In the genomic region with DNA sequence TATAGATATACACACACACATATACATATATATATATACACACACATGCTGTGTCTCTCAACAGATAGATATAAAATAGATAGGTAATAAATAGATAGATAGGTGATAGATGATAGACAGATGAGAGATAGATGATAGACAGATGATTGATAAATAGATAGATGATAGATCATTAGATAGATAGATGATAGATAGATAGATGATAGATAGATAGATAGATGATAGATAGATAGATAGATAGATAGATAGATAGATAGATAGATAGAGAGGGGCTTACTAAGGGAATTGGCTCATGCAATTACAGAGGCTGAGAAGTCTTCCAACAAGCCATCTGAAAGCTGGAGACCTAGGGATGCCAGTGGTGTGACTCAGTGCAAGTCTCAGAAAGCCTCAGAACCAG, we compare ENCODE assay signal across 40 cellular contexts.
"Had no signal": no experiment of that assay in that cellular context is flagged by ENCODE, and none has a peak within 500 bp of the region (broad histone marks: within the 10 kb centered on the region; RNA-seq: fewer than 3 reads in every experiment).

No MANE protein-coding gene starts in this region.

- H3K27ac ChIP-seq: adrenal gland, ascending aorta, body of pancreas, brain microvascular endothelial cell, breast epithelium, cardiac muscle cell had no signal

- H3K4me1 ChIP-seq: adrenal gland, ascending aorta, body of pancreas, breast epithelium had no signal

- H3K9me3 ChIP-seq: adrenal gland, ascending aorta, body of pancreas, breast epithelium had no signal

- H3K9me3 Mint-ChIP-seq: activated naive CD4-positive, alpha-beta T cell treated with anti-CD3 and anti-CD28 coated beads for 36 hours; activated naive CD4-positive, alpha-beta T cell treated with anti-CD3 and anti-CD28 coated beads, Interleukin-2, amount 10 ng/mL, durations not matched to agents 7 days and 5 days; activated naive CD4-positive, alpha-beta T cell treated with anti-CD3 and anti-CD28 coated beads, Interleukin-2, amount 50 U/mL, for 24 hours; activated naive CD4-positive, alpha-beta T cell treated with anti-CD3 and anti-CD28 coated beads, Interleukin-2, amount 50 U/mL, for 72 hours; activated naive CD8-positive, alpha-beta T cell treated with anti-CD3 and anti-CD28 coated beads for 36 hours; activated naive CD8-positive, alpha-beta T cell treated with anti-CD3 and anti-CD28 coated beads, Interleukin-2, amount 10 ng/mL, durations not matched to agents 7 days and 5 days; activated naive CD8-positive, alpha-beta T cell treated with anti-CD3 and anti-CD28 coated beads, Interleukin-2, amount 50 U/mL, for 24 hours; activated T-cell treated with anti-CD3 and anti-CD28 coated beads, Interleukin-2, amount 50 U/mL, for 24 hours; activated T-cell treated with anti-CD3 and anti-CD28 coated beads, Interleukin-2, amount 50 U/mL, for 4 hours; activated T-cell treated with anti-CD3 and anti-CD28 coated beads, Interleukin-2, amount 50 U/mL, for 72 hours; activated T-helper 1 cell treated with anti-CD3 and anti-CD28 coated beads, Interleukin-12 subunit alpha, Interleukin-12 subunit beta, Interleukin-2, Interleukin-4 antibody, amounts not matched to agents 30 ng/mL and 10 ng/mL and 1 ng/mL, durations not matched to agents 14 hours and 24 hours and 36 hours; activated T-helper 17 cell treated with anti-CD3 and anti-CD28 coated beads, Interleukin-2, amount 50 U/mL, for 72 hours; activated T-helper 2 cell treated with anti-CD3 and anti-CD28 coated beads, Interferon-gamma antibody, Interleukin-2, Interleukin-4, amounts not matched to agents 10 μg/mL and 5 μg/mL and 100 μg/mL, durations not matched to agents 14 hours and 24 hours and 36 hours; brain; central memory CD8-positive, alpha-beta T cell had no signal

- H3K36me3 Mint-ChIP-seq: activated naive CD4-positive, alpha-beta T cell treated with anti-CD3 and anti-CD28 coated beads, Interleukin-2, amount 10 ng/mL, durations not matched to agents 7 days and 5 days; activated naive CD4-positive, alpha-beta T cell treated with anti-CD3 and anti-CD28 coated beads, Interleukin-2, amount 50 U/mL, for 24 hours; activated naive CD4-positive, alpha-beta T cell treated with anti-CD3 and anti-CD28 coated beads, Interleukin-2, amount 50 U/mL, for 72 hours; activated naive CD8-positive, alpha-beta T cell; activated naive CD8-positive, alpha-beta T cell treated with anti-CD3 and anti-CD28 coated beads for 36 hours; activated naive CD8-positive, alpha-beta T cell treated with anti-CD3 and anti-CD28 coated beads, Interleukin-2, amount 10 ng/mL, durations not matched to agents 7 days and 5 days; brain had no signal

- H3K27ac Mint-ChIP-seq: activated naive CD4-positive, alpha-beta T cell treated with anti-CD3 and anti-CD28 coated beads for 36 hours; activated naive CD4-positive, alpha-beta T cell treated with anti-CD3 and anti-CD28 coated beads, Interleukin-2, amount 10 ng/mL, durations not matched to agents 7 days and 5 days; activated naive CD4-positive, alpha-beta T cell treated with anti-CD3 and anti-CD28 coated beads, Interleukin-2, amount 50 U/mL, for 24 hours; activated naive CD4-positive, alpha-beta T cell treated with anti-CD3 and anti-CD28 coated beads, Interleukin-2, amount 50 U/mL, for 72 hours; activated naive CD8-positive, alpha-beta T cell; activated naive CD8-positive, alpha-beta T cell treated with anti-CD3 and anti-CD28 coated beads for 36 hours; activated naive CD8-positive, alpha-beta T cell treated with anti-CD3 and anti-CD28 coated beads, Interleukin-2, amount 10 ng/mL, durations not matched to agents 7 days and 5 days; activated naive CD8-positive, alpha-beta T cell treated with anti-CD3 and anti-CD28 coated beads, Interleukin-2, amount 50 U/mL, for 24 hours; activated T-cell treated with anti-CD3 and anti-CD28 coated beads, Interleukin-2, amount 50 U/mL, for 24 hours; activated T-cell treated with anti-CD3 and anti-CD28 coated beads, Interleukin-2, amount 50 U/mL, for 72 hours; activated T-helper 1 cell treated with anti-CD3 and anti-CD28 coated beads, Interleukin-12 subunit alpha, Interleukin-12 subunit beta, Interleukin-2, Interleukin-4 antibody, amounts not matched to agents 30 ng/mL and 10 ng/mL and 1 ng/mL, durations not matched to agents 14 hours and 24 hours and 36 hours; activated T-helper 17 cell treated with anti-CD3 and anti-CD28 coated beads, Interleukin-2, amount 50 U/mL, for 72 hours; activated T-helper 2 cell treated with anti-CD3 and anti-CD28 coated beads, Interferon-gamma antibody, Interleukin-2, Interleukin-4, amounts not matched to agents 10 μg/mL and 5 μg/mL and 100 μg/mL, durations not matched to agents 14 hours and 24 hours and 36 hours; brain had no signal

- H3K27me3 ChIP-seq: adrenal gland, ascending aorta, body of pancreas, brain microvascular endothelial cell, breast epithelium, cardiac muscle cell had no signal

- DNase-seq: activated effector memory CD4-positive, alpha-beta T cell treated with anti-CD3 and anti-CD28 coated beads, Interleukin-2, amount 50 U/mL, for 16 hours; activated effector memory CD4-positive, alpha-beta T cell treated with Interleukin-2 at 50 U/mL for 16 hours; activated gamma-delta T cell; activated gamma-delta T cell treated with Interleukin-2 at 50 U/mL for 16 hours; activated naive CD4-positive, alpha-beta T cell; activated naive CD4-positive, alpha-beta T cell treated with anti-CD3 and anti-CD28 coated beads for 36 hours; activated naive CD4-positive, alpha-beta T cell treated with anti-CD3 and anti-CD28 coated beads, Interleukin-2, amount 10 ng/mL, durations not matched to agents 7 days and 5 days; activated naive CD4-positive, alpha-beta T cell treated with anti-CD3 and anti-CD28 coated beads, Interleukin-2, amount 50 U/mL, for 16 hours; activated naive CD4-positive, alpha-beta T cell treated with Interleukin-2 at 50 U/mL for 16 hours; activated naive CD8-positive, alpha-beta T cell treated with anti-CD3 and anti-CD28 coated beads for 36 hours; activated naive CD8-positive, alpha-beta T cell treated with anti-CD3 and anti-CD28 coated beads, Interleukin-2, amount 10 ng/mL, durations not matched to agents 7 days and 5 days; activated naive CD8-positive, alpha-beta T cell treated with anti-CD3 and anti-CD28 coated beads, Interleukin-2, amount 50 U/mL, for 24 hours; activated T-cell treated with anti-CD3 and anti-CD28 coated beads, Interleukin-2, amount 50 U/mL, for 1 hour; activated T-cell treated with anti-CD3 and anti-CD28 coated beads, Interleukin-2, amount 50 U/mL, for 24 hours; activated T-cell treated with anti-CD3 and anti-CD28 coated beads, Interleukin-2, amount 50 U/mL, for 4 hours; activated T-cell treated with anti-CD3 and anti-CD28 coated beads, Interleukin-2, amount 50 U/mL, for 48 hours; activated T-cell treated with anti-CD3 and anti-CD28 coated beads, Interleukin-2, amount 50 U/mL, for 72 hours; adrenal gland; amniotic stem cell; amygdala; anterior cingulate cortex; aorta; body of pancreas; brain microvascular endothelial cell; caudate nucleus; central memory CD4-positive, alpha-beta T cell; cerebellar nuclear complex had no signal

- H3K4me3 Mint-ChIP-seq: activated naive CD4-positive, alpha-beta T cell treated with anti-CD3 and anti-CD28 coated beads for 36 hours; activated naive CD4-positive, alpha-beta T cell treated with anti-CD3 and anti-CD28 coated beads, Interleukin-2, amount 10 ng/mL, durations not matched to agents 7 days and 5 days; activated naive CD4-positive, alpha-beta T cell treated with anti-CD3 and anti-CD28 coated beads, Interleukin-2, amount 50 U/mL, for 24 hours; activated naive CD8-positive, alpha-beta T cell; activated naive CD8-positive, alpha-beta T cell treated with anti-CD3 and anti-CD28 coated beads for 36 hours; activated naive CD8-positive, alpha-beta T cell treated with anti-CD3 and anti-CD28 coated beads, Interleukin-2, amount 10 ng/mL, durations not matched to agents 7 days and 5 days; activated naive CD8-positive, alpha-beta T cell treated with anti-CD3 and anti-CD28 coated beads, Interleukin-2, amount 50 U/mL, for 24 hours; activated T-cell treated with anti-CD3 and anti-CD28 coated beads, Interleukin-2, amount 50 U/mL, for 24 hours; activated T-cell treated with anti-CD3 and anti-CD28 coated beads, Interleukin-2, amount 50 U/mL, for 4 hours; activated T-cell treated with anti-CD3 and anti-CD28 coated beads, Interleukin-2, amount 50 U/mL, for 72 hours; activated T-helper 1 cell treated with anti-CD3 and anti-CD28 coated beads, Interleukin-12 subunit alpha, Interleukin-12 subunit beta, Interleukin-2, Interleukin-4 antibody, amounts not matched to agents 30 ng/mL and 10 ng/mL and 1 ng/mL, durations not matched to agents 14 hours and 24 hours and 36 hours; activated T-helper 17 cell treated with anti-CD3 and anti-CD28 coated beads, Interleukin-2, amount 50 U/mL, for 72 hours; brain; central memory CD8-positive, alpha-beta T cell had no signal

- H3K4me1 Mint-ChIP-seq: activated naive CD4-positive, alpha-beta T cell treated with anti-CD3 and anti-CD28 coated beads, Interleukin-2, amount 10 ng/mL, durations not matched to agents 7 days and 5 days; activated naive CD4-positive, alpha-beta T cell treated with anti-CD3 and anti-CD28 coated beads, Interleukin-2, amount 50 U/mL, for 24 hours; activated naive CD8-positive, alpha-beta T cell treated with anti-CD3 and anti-CD28 coated beads for 36 hours; activated naive CD8-positive, alpha-beta T cell treated with anti-CD3 and anti-CD28 coated beads, Interleukin-2, amount 10 ng/mL, durations not matched to agents 7 days and 5 days; activated naive CD8-positive, alpha-beta T cell treated with anti-CD3 and anti-CD28 coated beads, Interleukin-2, amount 50 U/mL, for 24 hours; activated T-helper 17 cell treated with anti-CD3 and anti-CD28 coated beads, Interleukin-2, amount 50 U/mL, for 72 hours; central memory CD8-positive, alpha-beta T cell had no signal

- ATAC-seq: activated naive CD4-positive, alpha-beta T cell treated with anti-CD3 and anti-CD28 coated beads, Interleukin-2, amount 50 U/mL, for 72 hours; activated naive CD8-positive, alpha-beta T cell treated with anti-CD3 and anti-CD28 coated beads, Interleukin-2, amount 50 U/mL, for 24 hours; activated T-cell treated with anti-CD3 and anti-CD28 coated beads, Interleukin-2, amount 50 U/mL, for 4 hours; activated T-cell treated with anti-CD3 and anti-CD28 coated beads, Interleukin-2, amount 50 U/mL, for 72 hours; activated T-helper 17 cell treated with anti-CD3 and anti-CD28 coated beads, Interleukin-2, amount 50 U/mL, for 72 hours; body of pancreas had no signal

- H3K4me3 ChIP-seq: adrenal gland, ascending aorta, body of pancreas, breast epithelium, cardiac muscle cell had no signal

- FAIRE-seq: astrocyte, bronchial epithelial cell had no signal

- H3K36me3 ChIP-seq: adrenal gland, ascending aorta, brain microvascular endothelial cell, breast epithelium, cardiac muscle cell had no signal
